In genomic region chr12:64666054-64666914, GRCh38 we compare ENCODE assay signal across 7 cellular contexts. TPM values are rescaled to one million over a fixed set of nuclear protein-coding genes. Genes with fewer than 3 reads are reported as not detected.
DNase-seq lines count a peak whose midpoint lies in the region; ATAC-seq, FAIRE-seq and TF ChIP-seq lines count a peak whose summit lies in the region.

No MANE protein-coding gene starts in this region.

- TF ChIP-seq CTCF in K562 (IDR thresholded peaks at IDR 0.05 in 2 of 3, conservative IDR thresholded peaks at IDR 0.05 in 1 of 3; ENCODE audit: insufficient read depth in 2 of 3, low read depth in 1 of 3, low read length in 3 of 3), result no peak
- no peak for TF ChIP-seq CTCF in sigmoid colon (IDR thresholded peaks at IDR 0.05)

- TF ChIP-seq POLR2A in K562 (conservative IDR thresholded peaks at IDR 0.05), result no peak
- no peak for TF ChIP-seq POLR2A in sigmoid colon (IDR thresholded peaks at IDR 0.05)

- H3K9me3 ChIP-seq in K562 (replicated peaks; ENCODE audit: control insufficient read depth, insufficient read depth, low read depth, low read length) (no peaks in the 10 kb centered on the region), sigmoid colon (no peaks in the 10 kb centered on the region)

- no peak overlapping the region for H2AFZ ChIP-seq in K562 (ENCODE audit: low read depth, low read length)

- H3K4me1 ChIP-seq in K562 (replicated peaks in 1 of 2; ENCODE audit: control insufficient read depth in 2 of 2, insufficient read depth in 2 of 2, low read length in 2 of 2) (peaks cover 39 to 51% of the 10 kb centered on the region in 2 experiments), sigmoid colon (peaks cover 0 to 94% (median 78%) of the 10 kb centered on the region in 4 donors)

- no peaks in the 10 kb centered on the region for H3K9me1 ChIP-seq in K562 (ENCODE audit: control insufficient read depth, insufficient read depth, low read length)

- BruUV-seq in K562 (replicated peaks; lab: Mats Ljungman, UMichigan), result no TSS peak

- peak; percentile 55 for FAIRE-seq in K562 (lab: Jason Lieb, UNC)

- peak overlapping the region in 1 of 2 experiments; percentile 79; a peak in 1 of 4 replicates for H3K9ac ChIP-seq in K562 (ENCODE audit: insufficient read depth in 1 of 2, low read depth in 2 of 2, low read length in 2 of 2)

- H4K20me1 ChIP-seq in K562 (replicated peaks; ENCODE audit: control insufficient read depth, insufficient read depth, low read length), result no peaks in the 10 kb centered on the region

- intact Hi-C loops in K562 (cut with micrococcal nuclease) (loop anchor here (5.0 kb wide), 1 partner anchor 39 kb away; no protein-coding TSS in a partner anchor), sigmoid colon (cut with DNase I) (no loop called here), head of caudate nucleus (cut with DNase I) (no loop called here)

- H3K27ac ChIP-seq in K562 (ENCODE audit: extremely low read depth, low read depth, low read length) (peak overlapping the region; percentile 22; the same call in 1 of the 3 replicates), sigmoid colon (peak overlapping the region; percentile 51 to 92 (median 66))

- no peak overlapping the region; the same call in 1 of the 2 replicates for H3K4me2 ChIP-seq in K562 (ENCODE audit: insufficient read depth, low read length)

- no peak for TF ChIP-seq RAD21 in K562 (CRISPR knock-in tag; conservative IDR thresholded peaks at IDR 0.05 in 1 of 2, IDR thresholded peaks at IDR 0.05 in 1 of 2)

- H3K27me3 ChIP-seq in K562 (ENCODE audit: control insufficient read depth in 2 of 2, insufficient read depth in 2 of 2, low read length in 2 of 2) (no peaks in the 10 kb centered on the region), sigmoid colon (no peaks in the 10 kb centered on the region)

- CTCF ChIA-PET in K562 (lab: Yijun Ruan, JAX; ENCODE audit: low intra/inter-chr PET ratio), result no interaction called here

- DNase-seq in K562 (ENCODE audit: extremely low read depth in 1 of 4, low spot score in 3 of 4), result no peak
- no peak for DNase-seq in sigmoid colon
- no peak for DNase-seq in NCI-H1436 (lab: John Stamatoyannopoulos, UW)
- DNase-seq in head of caudate nucleus, result no peak

- POLR2A ChIA-PET in K562 (lab: Yijun Ruan, JAX), result interaction anchor here (0.5 to 0.9 kb wide), 2 partner anchors 9 to 10 kb away, joined by 3 read pairs; no protein-coding TSS in a partner anchor

- no peak overlapping the region for H3K4me3 ChIP-seq in K562
- H3K4me3 ChIP-seq in sigmoid colon, result no peak overlapping the region

- in situ Hi-C loops in K562 (cut with MboI), result no loop called here

- TF ChIP-seq EP300 in K562 (IDR thresholded peaks at IDR 0.05; ENCODE audit: low read length) (no peak), sigmoid colon (IDR thresholded peaks at IDR 0.05) (no peak)

- WGBS in K562 (ENCODE audit: insufficient coverage, low coverage, missing lambda C conversion rate), result 12% methylated on average over 3 of the region's 3 CpGs
- 25 to 41% methylated on average over 3 of the region's 3 CpGs for WGBS in sigmoid colon, 2 donors

- peak; percentile 42 for ATAC-seq in GM19372 (IDR thresholded peaks at IDR 0.05; ENCODE audit: low read depth, unreplicated experiment)
- ATAC-seq in HG03108 (IDR thresholded peaks at IDR 0.05; ENCODE audit: unreplicated experiment), result peak; percentile 32
- ATAC-seq in K562, result no peak
- ATAC-seq in GM18870 (IDR thresholded peaks at IDR 0.05; ENCODE audit: unreplicated experiment), result no peak

- H3K79me2 ChIP-seq in K562 (ENCODE audit: control insufficient read depth, insufficient read depth, low read length), result peaks cover 74% of the 10 kb centered on the region

- H3K36me3 ChIP-seq in K562 (ENCODE audit: control insufficient read depth, insufficient read depth, low read length) (no peaks in the 10 kb centered on the region), sigmoid colon (no peaks in the 10 kb centered on the region)

TF ChIP-seq in K562, 482 proteins besides CTCF, POLR2A, EP300 and RAD21 (continues in another document):
- TF ChIP-seq, protein P1, sequence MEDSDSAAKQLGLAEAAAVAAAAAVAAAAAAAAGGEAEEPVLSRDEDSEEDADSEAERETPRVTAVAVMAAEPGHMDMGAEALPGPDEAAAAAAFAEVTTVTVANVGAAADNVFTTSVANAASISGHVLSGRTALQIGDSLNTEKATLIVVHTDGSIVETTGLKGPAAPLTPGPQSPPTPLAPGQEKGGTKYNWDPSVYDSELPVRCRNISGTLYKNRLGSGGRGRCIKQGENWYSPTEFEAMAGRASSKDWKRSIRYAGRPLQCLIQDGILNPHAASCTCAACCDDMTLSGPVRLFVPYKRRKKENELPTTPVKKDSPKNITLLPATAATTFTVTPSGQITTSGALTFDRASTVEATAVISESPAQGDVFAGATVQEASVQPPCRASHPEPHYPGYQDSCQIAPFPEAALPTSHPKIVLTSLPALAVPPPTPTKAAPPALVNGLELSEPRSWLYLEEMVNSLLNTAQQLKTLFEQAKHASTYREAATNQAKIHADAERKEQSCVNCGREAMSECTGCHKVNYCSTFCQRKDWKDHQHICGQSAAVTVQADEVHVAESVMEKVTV (CRISPR knock-in tag; IDR thresholded peaks at IDR 0.05), result no peak
- TF ChIP-seq ZEB2 (IDR thresholded peaks at IDR 0.05) (peak; percentile 45; the same call in 1 of the 2 replicates), MEF2A (IDR thresholded peaks at IDR 0.05; ENCODE audit: control insufficient read depth, low read depth, low read length) (0 out of 2 replicates have a peak, but pooled peaks have one; percentile 16), SRF (CRISPR knock-in tag; IDR thresholded peaks at IDR 0.05) (no peak), FOXM1 (IDR thresholded peaks at IDR 0.05; ENCODE audit: low read depth) (no peak), FOXM1 (CRISPR knock-in tag; IDR thresholded peaks at IDR 0.05; ENCODE audit: low read depth) (no peak), PBX2 (CRISPR knock-in tag; IDR thresholded peaks at IDR 0.05; ENCODE audit: low read depth) (no peak), PBX2 (tag; conservative IDR thresholded peaks at IDR 0.05; ENCODE audit: low read depth) (0 out of 2 replicates have a peak, but pooled peaks have one; percentile 40), TCF3 (CRISPR knock-in tag; IDR thresholded peaks at IDR 0.05) (peak; percentile 57), MAZ (CRISPR knock-in tag; conservative IDR thresholded peaks at IDR 0.05 in 1 of 2, IDR thresholded peaks at IDR 0.05 in 1 of 2) (0 out of 4 replicates have a peak, but pooled peaks of 1 of the 2 experiments have one; percentile 13), CBFA2T3 (IDR thresholded peaks at IDR 0.05) (peak; percentile 66), TEAD4 (IDR thresholded peaks at IDR 0.05; ENCODE audit: low read length) (0 out of 2 replicates have a peak, but pooled peaks have one; percentile 20), TEAD4 (CRISPR knock-in tag; IDR thresholded peaks at IDR 0.05; ENCODE audit: borderline replicate concordance) (no peak), SOX6 (IDR thresholded peaks at IDR 0.05) (peak; percentile 45; the same call in 1 of the 2 replicates)
- TF ChIP-seq, protein P2, sequence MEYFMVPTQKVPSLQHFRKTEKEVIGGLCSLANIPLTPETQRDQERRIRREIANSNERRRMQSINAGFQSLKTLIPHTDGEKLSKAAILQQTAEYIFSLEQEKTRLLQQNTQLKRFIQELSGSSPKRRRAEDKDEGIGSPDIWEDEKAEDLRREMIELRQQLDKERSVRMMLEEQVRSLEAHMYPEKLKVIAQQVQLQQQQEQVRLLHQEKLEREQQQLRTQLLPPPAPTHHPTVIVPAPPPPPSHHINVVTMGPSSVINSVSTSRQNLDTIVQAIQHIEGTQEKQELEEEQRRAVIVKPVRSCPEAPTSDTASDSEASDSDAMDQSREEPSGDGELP (CRISPR knock-in tag; IDR thresholded peaks at IDR 0.05; ENCODE audit: borderline replicate concordance), result peak; percentile 10; the same call in 1 of the 2 replicates

RNA-seq across cellular contexts. Expression of gene RASSF3, which starts 56.0 kb away (rescaled TPM):
- total RNA-seq in K562 (2011; cell fraction: chromatin; rRNA removed; ENCODE audit: low replicate concordance), result 7.4 and 11.3 TPM in 2 replicates
- 6.5 and 7.0 TPM in 2 replicates for total RNA-seq in K562 (2011; cell fraction: nucleolus; rRNA removed)
- 12.8 and 16.6 TPM in 2 replicates for total RNA-seq in K562 (2011; cell fraction: nucleoplasm; rRNA removed)
- total RNA-seq in K562 (2014; rRNA removed), result 13.4 and 14.0 TPM in 2 replicates
- total RNA-seq in K562 (2014; rRNA removed; fragmentation: Illumina TruSeq; extraction: Trizol), result 20.2 and 23.5 TPM in 2 replicates
- 20.9 and 22.4 TPM in 2 replicates for total RNA-seq in K562 (2015; rRNA removed; fragmentation: Illumina TruSeq; extraction: Trizol)
- 35.9 and 39.2 TPM in 2 replicates for total RNA-seq in K562 (2021)
- polyA plus RNA-seq in K562 (2011; rRNA removed), result 19.9 and 28.7 TPM in 2 replicates
- polyA plus RNA-seq in K562 (2011; cell fraction: cytosol; rRNA removed), result 12.9 and 15.7 TPM in 2 replicates
- polyA plus RNA-seq in K562 (2011; cell fraction: nucleus; rRNA removed), result 5.6 and 7.4 TPM in 2 replicates
- 13.8 and 16.0 TPM in 2 replicates for polyA plus RNA-seq in K562 (2012)
- 22.6 and 23.4 TPM in 2 replicates for polyA plus RNA-seq in K562 (2014; fragmentation: Illumina TruSeq; extraction: Trizol)
- 1 to 10 TPM; 3.7 to 4.3 TPM for polyA plus RNA-seq in K562 (2014; fragmentation: Nextera tagmentation; extraction: Ambion mirVana)
- 18.9 and 19.1 TPM in 2 replicates for polyA plus RNA-seq in K562 (2014; rRNA removed)
- 31.7 and 36.8 TPM in 2 replicates for polyA minus RNA-seq in K562 (2011; rRNA and poly(A)+ RNA removed)
- polyA minus RNA-seq in K562 (2011; cell fraction: cytosol; rRNA and poly(A)+ RNA removed), result 15.4 and 26.3 TPM in 2 replicates
- 2.8 and 6.1 TPM in 2 replicates for polyA minus RNA-seq in K562 (2011; cell fraction: nucleus; rRNA and poly(A)+ RNA removed)
- 100 to 1,000 TPM; 143 to 348 (median 203) TPM for total RNA-seq in sigmoid colon
- 100 to 1,000 TPM in 1 of 3 donors, 10 to 100 TPM in 2; 34.7 to 113 (median 65.5) TPM for polyA plus RNA-seq in sigmoid colon

Comparison
In these comparisons a context has a peak if more than half of its experiments do, and no peak if none do; other contexts are left out.
1. ATAC-seq: peak in GM19372 (single experiment) and HG03108 (single experiment); none in K562 (single experiment) and GM18870 (single experiment).